Comparison of ENCODE assay signal across 22 cellular contexts in genomic region chr12:42789808-42790760, GRCh38.
DNase-seq lines count a peak whose midpoint lies in the region; ATAC-seq, FAIRE-seq and TF ChIP-seq lines count a peak whose summit lies in the region.
"Had no signal": no experiment of that assay in that cellular context is flagged by ENCODE, and none has a peak within 500 bp of the region (broad histone marks: within the 10 kb centered on the region; RNA-seq: fewer than 3 reads in every experiment).

No MANE protein-coding gene starts in this region.

- H3K4me3 Mint-ChIP-seq in mesothelial cell of epicardium: no peak overlapping the region
- H3K4me3 Mint-ChIP-seq in activated T-helper 2 cell treated with anti-CD3 and anti-CD28 coated beads, Interferon-gamma antibody, Interleukin-2, Interleukin-4, amounts not matched to agents 10 μg/mL and 5 μg/mL and 100 μg/mL, durations not matched to agents 14 hours and 24 hours and 36 hours (ENCODE audit: low read depth): no peak overlapping the region
- H3K4me3 Mint-ChIP-seq: naive thymus-derived CD4-positive, alpha-beta T cell had no signal

- TF ChIP-seq RAD21 in A549 (conservative IDR thresholded peaks at IDR 0.05 in 1 of 2, IDR thresholded peaks at IDR 0.05 in 1 of 2): no peak

- H3K4me3 ChIP-seq in A549 (no peak overlapping the region), PC-3 (ENCODE audit: low read length) (no peak overlapping the region), fibroblast of pulmonary artery (replicated peaks; ENCODE audit: low read depth, low read length) (no peak overlapping the region)
- H3K4me3 ChIP-seq: ascending aorta; BLaER1 treated with 17β-estradiol and CSF1 and Interleukin-3, amounts not matched to agents 10 nM and 100 nM; coronary artery; gastroesophageal sphincter; lower lobe of right lung; prostate gland; testis had no signal

- no peaks in the 10 kb centered on the region for H3K9me2 ChIP-seq in PC-3 (replicated peaks; ENCODE audit: low read length)

- H3K9ac ChIP-seq in PC-3 (ENCODE audit: low read length): no peak overlapping the region
- H3K9ac ChIP-seq: BLaER1 treated with 17β-estradiol and CSF1 and Interleukin-3, amounts not matched to agents 10 nM and 100 nM had no signal

- H3K27ac ChIP-seq in A549 (peak overlapping the region; percentile 17 to 65; a peak in 4 of 6 replicates), PC-3 (ENCODE audit: low read length) (no peak overlapping the region)
- H3K27ac ChIP-seq: ascending aorta; BLaER1 treated with 17β-estradiol and CSF1 and Interleukin-3, amounts not matched to agents 10 nM and 100 nM; coronary artery; gastroesophageal sphincter; lower lobe of right lung; prostate gland; testis had no signal

- no peaks in the 10 kb centered on the region for H4K20me1 ChIP-seq in PC-3 (ENCODE audit: low read length)
- H4K20me1 ChIP-seq: BLaER1 treated with 17β-estradiol and CSF1 and Interleukin-3, amounts not matched to agents 10 nM and 100 nM had no signal

- TF ChIP-seq CTCF in A549 (IDR thresholded peaks at IDR 0.05) (no peak), PC-3 (conservative IDR thresholded peaks at IDR 0.05; ENCODE audit: low read depth, low read length) (no peak), fibroblast of pulmonary artery (IDR thresholded peaks at IDR 0.05; ENCODE audit: low read length, missing control alignments) (no peak), mesothelial cell of epicardium (IDR thresholded peaks at IDR 0.05; ENCODE audit: unreplicated experiment) (no peak)

- TF ChIP-seq POLR2A in A549 (IDR thresholded peaks at IDR 0.05; ENCODE audit: low read length): no peak

- H2AFZ ChIP-seq in PC-3 (ENCODE audit: low read length): no peak overlapping the region

- peaks cover 52% of the 10 kb centered on the region for H3K4me1 Mint-ChIP-seq in mesothelial cell of epicardium
- no peaks in the 10 kb centered on the region for H3K4me1 Mint-ChIP-seq in activated T-helper 2 cell treated with anti-CD3 and anti-CD28 coated beads, Interferon-gamma antibody, Interleukin-2, Interleukin-4, amounts not matched to agents 10 μg/mL and 5 μg/mL and 100 μg/mL, durations not matched to agents 14 hours and 24 hours and 36 hours (ENCODE audit: low read depth)
- H3K4me1 Mint-ChIP-seq: naive thymus-derived CD4-positive, alpha-beta T cell had no signal

- H3K4me2 ChIP-seq in A549 (peak overlapping the region; percentile 59), PC-3 (ENCODE audit: low read length) (peak overlapping the region; percentile 10)
- H3K4me2 ChIP-seq: BLaER1 treated with 17β-estradiol and CSF1 and Interleukin-3, amounts not matched to agents 10 nM and 100 nM had no signal

- peaks cover 20% of the 10 kb centered on the region for H3K4me1 ChIP-seq in A549
- peaks cover 32% of the 10 kb centered on the region for H3K4me1 ChIP-seq in PC-3 (ENCODE audit: insufficient read depth, low read length)
- H3K4me1 ChIP-seq: ascending aorta; BLaER1 treated with 17β-estradiol and CSF1 and Interleukin-3, amounts not matched to agents 10 nM and 100 nM; gastroesophageal sphincter; lower lobe of right lung; prostate gland; testis had no signal

- intact Hi-C loops in PC-3 (cut with micrococcal nuclease): no loop called here
- intact Hi-C loops in activated T-helper 2 cell treated with anti-CD3 and anti-CD28 coated beads, Interferon-gamma antibody, Interleukin-2, Interleukin-4, amounts not matched to agents 10 μg/mL and 5 μg/mL and 100 μg/mL, durations not matched to agents 14 hours and 24 hours and 36 hours (cut with micrococcal nuclease): no loop called here

- H3K79me2 ChIP-seq in PC-3 (ENCODE audit: low read length): no peaks in the 10 kb centered on the region

- no peaks in the 10 kb centered on the region for H3K9me3 Mint-ChIP-seq in mesothelial cell of epicardium
- no peaks in the 10 kb centered on the region for H3K9me3 Mint-ChIP-seq in activated T-helper 2 cell treated with anti-CD3 and anti-CD28 coated beads, Interferon-gamma antibody, Interleukin-2, Interleukin-4, amounts not matched to agents 10 μg/mL and 5 μg/mL and 100 μg/mL, durations not matched to agents 14 hours and 24 hours and 36 hours

- no peak for FAIRE-seq in A549 (lab: Jason Lieb, UNC)
- FAIRE-seq: A204.1, GM12891, TTC549 had no signal

- H3K27me3 ChIP-seq in PC-3 (ENCODE audit: low read length): no peaks in the 10 kb centered on the region
- H3K27me3 ChIP-seq: ascending aorta; BLaER1 treated with 17β-estradiol and CSF1 and Interleukin-3, amounts not matched to agents 10 nM and 100 nM; gastroesophageal sphincter; testis had no signal

- H3K9me3 ChIP-seq in A549: no peaks in the 10 kb centered on the region
- no peaks in the 10 kb centered on the region for H3K9me3 ChIP-seq in PC-3 (ENCODE audit: low read length)
- H3K9me3 ChIP-seq: ascending aorta; BLaER1 treated with 17β-estradiol and CSF1 and Interleukin-3, amounts not matched to agents 10 nM and 100 nM; gastroesophageal sphincter; lower lobe of right lung; prostate gland; testis had no signal

- WGBS in A549 (ENCODE audit: missing lambda C conversion rate): 53% methylated on average over 15 of the region's 15 CpGs

- BruUV-seq in PC-3 (replicated peaks; lab: Mats Ljungman, UMichigan): no TSS peak

- no peaks in the 10 kb centered on the region for H3K27me3 Mint-ChIP-seq in mesothelial cell of epicardium (ENCODE audit: low read depth)
- H3K27me3 Mint-ChIP-seq in activated T-helper 2 cell treated with anti-CD3 and anti-CD28 coated beads, Interferon-gamma antibody, Interleukin-2, Interleukin-4, amounts not matched to agents 10 μg/mL and 5 μg/mL and 100 μg/mL, durations not matched to agents 14 hours and 24 hours and 36 hours (ENCODE audit: low read depth): no peaks in the 10 kb centered on the region
- H3K27me3 Mint-ChIP-seq: naive thymus-derived CD4-positive, alpha-beta T cell had no signal

- H3K36me3 ChIP-seq in PC-3 (ENCODE audit: low read depth, low read length): no peaks in the 10 kb centered on the region
- H3K36me3 ChIP-seq: ascending aorta; BLaER1 treated with 17β-estradiol and CSF1 and Interleukin-3, amounts not matched to agents 10 nM and 100 nM; gastroesophageal sphincter; lower lobe of right lung; prostate gland had no signal

- no peaks in the 10 kb centered on the region for H3F3A ChIP-seq in PC-3 (ENCODE audit: low read length, unreplicated experiment)

- POLR2A ChIA-PET in A549 (lab: Yijun Ruan, JAX): no interaction called here
- POLR2A ChIA-PET in PC-3 (lab: Charles Lee; ENCODE audit: unreplicated experiment): interaction anchor here (0.6 to 0.7 kb wide), 2 partner anchors 138 to 176 kb away, joined by 3 to 4 read pairs; no protein-coding TSS in a partner anchor

- CTCF ChIA-PET in A549 (lab: Yijun Ruan, JAX) (interaction anchor here (0.5 kb wide), 1 partner anchor 643 kb away, joined by 3 read pairs; no protein-coding TSS in a partner anchor), PC-3 (lab: Charles Lee) (interaction anchor here (0.6 to 0.7 kb wide), 2 partner anchors 168 to 180 kb away, joined by 3 to 4 read pairs; no protein-coding TSS in a partner anchor)

- DNase-seq in A549 (ENCODE audit: low read depth in 1 of 2, low spot score in 1 of 2) (no peak), PC-3 (no peak), fibroblast of pulmonary artery (ENCODE audit: low read depth) (peak; percentile 69), mesothelial cell of epicardium (ENCODE audit: low spot score in 2 of 2, unreplicated experiment in 2 of 2) (no peak), NCI-H1048 (lab: John Stamatoyannopoulos, UW) (no peak)
- no peak for DNase-seq in activated CD4-positive, CD25-positive, alpha-beta regulatory T cell (lab: John Stamatoyannopoulos, UW)
- no peak for DNase-seq in activated T-helper 2 cell treated with anti-CD3 and anti-CD28 coated beads, Interferon-gamma antibody, Interleukin-2, Interleukin-4, amounts not matched to agents 10 μg/mL and 5 μg/mL and 100 μg/mL, durations not matched to agents 14 hours and 24 hours and 36 hours (ENCODE audit: low spot score)
- DNase-seq: activated CD4-positive, alpha-beta T cell treated with anti-CD3 and anti-CD28 coated beads, Interleukin-2, amount 50 U/mL, for 1 hour; activated naive CD4-positive, alpha-beta T cell treated with Interleukin-2 at 50 U/mL for 16 hours; lower lobe of right lung; naive thymus-derived CD4-positive, alpha-beta T cell; stimulated activated CD4-positive, alpha-beta T cell treated with anti-CD3 and anti-CD28 coated beads, Interleukin-12 subunit alpha, Interleukin-12 subunit beta, amount 100 ng/mL, for 4 hours; testis had no signal

- no peaks in the 10 kb centered on the region for H3K36me3 Mint-ChIP-seq in mesothelial cell of epicardium
- no peaks in the 10 kb centered on the region for H3K36me3 Mint-ChIP-seq in activated T-helper 2 cell treated with anti-CD3 and anti-CD28 coated beads, Interferon-gamma antibody, Interleukin-2, Interleukin-4, amounts not matched to agents 10 μg/mL and 5 μg/mL and 100 μg/mL, durations not matched to agents 14 hours and 24 hours and 36 hours (ENCODE audit: low read depth)
- H3K36me3 Mint-ChIP-seq: naive thymus-derived CD4-positive, alpha-beta T cell had no signal

- ATAC-seq in A549: no peak
- ATAC-seq in PC-3: peak; percentile 21
- no peak for ATAC-seq in GM21390 (IDR thresholded peaks at IDR 0.05; ENCODE audit: unreplicated experiment)
- ATAC-seq: gastroesophageal sphincter; naive thymus-derived CD4-positive, alpha-beta T cell had no signal

- peak overlapping the region; percentile 83 for H3K27ac Mint-ChIP-seq in mesothelial cell of epicardium
- no peak overlapping the region for H3K27ac Mint-ChIP-seq in activated T-helper 2 cell treated with anti-CD3 and anti-CD28 coated beads, Interferon-gamma antibody, Interleukin-2, Interleukin-4, amounts not matched to agents 10 μg/mL and 5 μg/mL and 100 μg/mL, durations not matched to agents 14 hours and 24 hours and 36 hours
- H3K27ac Mint-ChIP-seq: naive thymus-derived CD4-positive, alpha-beta T cell had no signal

- TF ChIP-seq EP300 in A549 (IDR thresholded peaks at IDR 0.05): no peak

TF ChIP-seq in A549, 52 proteins besides CTCF, POLR2A, EP300 and RAD21:
- TF ChIP-seq, protein P1, sequence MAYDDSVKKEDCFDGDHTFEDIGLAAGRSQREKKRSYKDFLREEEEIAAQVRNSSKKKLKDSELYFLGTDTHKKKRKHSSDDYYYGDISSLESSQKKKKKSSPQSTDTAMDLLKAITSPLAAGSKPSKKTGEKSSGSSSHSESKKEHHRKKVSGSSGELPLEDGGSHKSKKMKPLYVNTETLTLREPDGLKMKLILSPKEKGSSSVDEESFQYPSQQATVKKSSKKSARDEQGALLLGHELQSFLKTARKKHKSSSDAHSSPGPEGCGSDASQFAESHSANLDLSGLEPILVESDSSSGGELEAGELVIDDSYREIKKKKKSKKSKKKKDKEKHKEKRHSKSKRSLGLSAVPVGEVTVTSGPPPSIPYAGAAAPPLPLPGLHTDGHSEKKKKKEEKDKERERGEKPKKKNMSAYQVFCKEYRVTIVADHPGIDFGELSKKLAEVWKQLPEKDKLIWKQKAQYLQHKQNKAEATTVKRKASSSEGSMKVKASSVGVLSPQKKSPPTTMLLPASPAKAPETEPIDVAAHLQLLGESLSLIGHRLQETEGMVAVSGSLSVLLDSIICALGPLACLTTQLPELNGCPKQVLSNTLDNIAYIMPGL (CRISPR knock-in tag; IDR thresholded peaks at IDR 0.05; ENCODE audit: borderline replicate concordance): no peak
- TF ChIP-seq CBX8 (IDR thresholded peaks at IDR 0.05): no peak
